ENCODE assay signal across 10 cellular contexts in the genomic region with DNA sequence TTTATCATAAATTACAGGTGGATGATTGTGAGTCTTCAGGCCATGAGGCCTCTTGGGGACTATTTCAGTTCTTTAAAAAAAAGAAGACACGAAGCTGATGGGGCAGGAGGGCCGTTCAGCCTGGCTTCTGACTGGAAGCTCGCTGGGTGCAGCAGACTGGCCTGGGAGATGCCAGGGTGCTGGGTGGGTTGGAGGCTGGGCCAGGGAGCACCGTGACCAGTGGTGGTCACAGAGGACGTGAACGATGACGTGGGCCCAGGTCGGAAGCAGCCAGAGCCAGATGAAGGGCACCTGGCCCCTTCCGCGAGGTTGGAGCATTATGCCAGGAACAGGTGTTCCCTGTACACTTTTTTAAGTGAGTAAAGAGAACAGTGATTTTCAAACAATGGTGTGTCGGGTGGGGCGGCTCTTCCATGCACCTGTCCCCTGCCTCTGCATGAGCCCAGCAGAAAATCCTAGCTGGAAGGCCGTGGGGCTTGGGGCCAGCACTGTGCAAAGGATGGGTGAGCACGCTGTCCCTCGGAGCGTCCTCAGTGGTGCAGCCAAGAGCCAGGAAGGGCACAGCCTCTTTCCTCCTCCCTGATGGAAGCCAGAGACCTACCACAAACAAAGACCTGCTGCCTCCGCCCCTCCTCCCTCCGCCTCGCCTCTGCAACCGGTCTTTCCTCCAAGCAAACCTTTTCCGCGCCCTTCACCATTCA.
DNase-seq lines count a peak whose midpoint lies in the region; ATAC-seq and TF ChIP-seq lines count a peak whose summit lies in the region.
"Had no signal": no experiment of that assay in that cellular context is flagged by ENCODE, and none has a peak within 500 bp of the region (broad histone marks: within the 10 kb centered on the region; RNA-seq: fewer than 3 reads in every experiment).

No MANE protein-coding gene starts in this region.

- DNase-seq in NCI-H128 (lab: John Stamatoyannopoulos, UW; ENCODE audit: unreplicated experiment) (peak; percentile 66), NCI-H526 treated with DMSO at 0.1 percent for 48 hours (lab: John Stamatoyannopoulos, UW) (peak; percentile 65), islet precursor cell (peak; percentile 72), NAMALWA (ENCODE audit: low spot score) (no peak), omental fat pad (ENCODE audit: low spot score) (no peak)
- DNase-seq: hippocampal formation, tibial artery had no signal

- H3K27ac ChIP-seq in C4-2B = peak overlapping the region; percentile 43
- H3K27ac ChIP-seq: tibial artery had no signal

- no peak for TF ChIP-seq CTCF in C4-2B (conservative IDR thresholded peaks at IDR 0.05)
- TF ChIP-seq CTCF in omental fat pad (IDR thresholded peaks at IDR 0.05) = no peak

- no peak for ATAC-seq in GM21619 (IDR thresholded peaks at IDR 0.05; ENCODE audit: unreplicated experiment)
- ATAC-seq in omental fat pad (ENCODE audit: low FRiP score) = no peak
- no peak for ATAC-seq in HG03378 (IDR thresholded peaks at IDR 0.05; ENCODE audit: unreplicated experiment)

Comparison
In these comparisons a context has a peak if more than half of its experiments do, and no peak if none do; other contexts are left out.
1. DNase-seq: peak in NCI-H128 (single experiment), NCI-H526 treated with DMSO at 0.1 percent for 48 hours (single experiment) and islet precursor cell (single experiment); none in NAMALWA (single experiment) and omental fat pad (single experiment).